ENCODE assay signal across 25 cellular contexts in the genomic region with DNA sequence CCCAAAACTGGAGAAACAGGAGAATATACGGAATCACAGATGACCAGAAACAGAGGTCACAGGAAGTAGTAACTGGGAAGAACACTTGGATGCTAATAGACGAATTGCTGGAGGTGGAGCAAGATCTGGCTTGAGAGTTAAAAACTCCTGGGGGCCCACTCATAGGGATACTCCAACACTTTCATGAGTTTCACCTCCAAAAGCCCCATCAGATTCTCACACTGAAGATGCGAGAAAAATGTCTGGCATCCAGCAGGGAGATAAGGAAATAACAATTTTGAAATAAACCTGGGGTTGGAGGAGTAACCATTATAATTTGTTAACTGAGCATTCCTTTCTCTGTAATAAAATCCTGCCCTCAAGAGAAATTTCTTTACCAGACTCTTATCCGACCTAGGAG.
"Had no signal": no experiment of that assay in that cellular context is flagged by ENCODE, and none has a peak within 500 bp of the region (broad histone marks: within the 10 kb centered on the region; RNA-seq: fewer than 3 reads in every experiment).

No MANE protein-coding gene starts in this region.

- H3K36me3 ChIP-seq: colonic mucosa, esophagus squamous epithelium, WERI-Rb-1 had no signal

- H3K27me3 ChIP-seq: body of pancreas, colonic mucosa had no signal

- H3K36me3 Mint-ChIP-seq: activated naive CD4-positive, alpha-beta T cell treated with anti-CD3 and anti-CD28 coated beads, Interleukin-2, amount 50 U/mL, for 24 hours had no signal

- H3K9me3 ChIP-seq: body of pancreas, colonic mucosa had no signal

- H3K4me3 ChIP-seq: body of pancreas, colonic mucosa, esophagus squamous epithelium had no signal

- H3K9me3 Mint-ChIP-seq: activated CD8-positive, alpha-beta T cell treated with anti-CD3 and anti-CD28 coated beads for 36 hours; activated naive CD4-positive, alpha-beta T cell treated with anti-CD3 and anti-CD28 coated beads for 36 hours; activated naive CD4-positive, alpha-beta T cell treated with anti-CD3 and anti-CD28 coated beads, Interleukin-2, amount 50 U/mL, for 24 hours; activated T-cell treated with anti-CD3 and anti-CD28 coated beads, Interleukin-2, amount 50 U/mL, for 4 hours; activated T-helper 17 cell treated with anti-CD3 and anti-CD28 coated beads, Interleukin-2, amount 50 U/mL, for 72 hours; T-helper 2 cell treated with Interferon-gamma antibody and Interleukin-4, amounts not matched to agents 5 μg/mL and 100 μg/mL, for 36 hours had no signal

- H3K4me3 Mint-ChIP-seq: activated B cell treated with CpG ODN at 0.5 μM for 24 hours; activated CD8-positive, alpha-beta T cell treated with anti-CD3 and anti-CD28 coated beads for 36 hours; activated naive CD4-positive, alpha-beta T cell treated with anti-CD3 and anti-CD28 coated beads for 36 hours; activated naive CD4-positive, alpha-beta T cell treated with anti-CD3 and anti-CD28 coated beads, Interleukin-2, amount 50 U/mL, for 24 hours; activated T-cell treated with anti-CD3 and anti-CD28 coated beads, Interleukin-2, amount 50 U/mL, for 4 hours; activated T-helper 17 cell treated with anti-CD3 and anti-CD28 coated beads, Interleukin-2, amount 50 U/mL, for 72 hours; T-helper 17 cell; T-helper 2 cell treated with Interferon-gamma antibody and Interleukin-4, amounts not matched to agents 5 μg/mL and 100 μg/mL, for 36 hours had no signal

- DNase-seq: activated B cell treated with CpG ODN at 0.5 μM for 24 hours; activated CD4-positive, alpha-beta T cell treated with anti-CD3 and anti-CD28 coated beads for 48 hours; activated CD4-positive, alpha-beta T cell treated with anti-CD3 and anti-CD28 coated beads, Interleukin-2, amount 50 U/mL, for 1 hour; activated CD4-positive, alpha-beta T cell treated with anti-CD3 and anti-CD28 coated beads, Interleukin-2, amount 50 U/mL, for 48 hours; activated CD8-positive, alpha-beta memory T cell treated with anti-CD3 and anti-CD28 coated beads for 24 hours; activated CD8-positive, alpha-beta T cell treated with anti-CD3 and anti-CD28 coated beads for 36 hours; activated effector memory CD4-positive, alpha-beta T cell treated with Interleukin-2 at 50 U/mL for 16 hours; activated naive CD4-positive, alpha-beta T cell treated with anti-CD3 and anti-CD28 coated beads for 36 hours; activated T-cell treated with anti-CD3 and anti-CD28 coated beads, Interleukin-2, amount 50 U/mL, for 4 hours; amygdala; aorta; body of pancreas; caudate nucleus; colonic mucosa; effector CD8-positive, alpha-beta T cell; esophagus squamous epithelium; T-helper 1 cell; T-helper 17 cell; T1000; WERI-Rb-1 had no signal

- H3K27ac ChIP-seq: body of pancreas, colonic mucosa, epithelial cell of prostate, esophagus squamous epithelium, WERI-Rb-1 had no signal

- H3K27ac Mint-ChIP-seq: activated B cell treated with CpG ODN at 0.5 μM for 24 hours; activated CD8-positive, alpha-beta T cell treated with anti-CD3 and anti-CD28 coated beads for 36 hours; activated naive CD4-positive, alpha-beta T cell treated with anti-CD3 and anti-CD28 coated beads for 36 hours; activated naive CD4-positive, alpha-beta T cell treated with anti-CD3 and anti-CD28 coated beads, Interleukin-2, amount 50 U/mL, for 24 hours; activated T-helper 17 cell treated with anti-CD3 and anti-CD28 coated beads, Interleukin-2, amount 50 U/mL, for 72 hours; T-helper 17 cell; T-helper 2 cell treated with Interferon-gamma antibody and Interleukin-4, amounts not matched to agents 5 μg/mL and 100 μg/mL, for 36 hours had no signal

- H3K4me1 ChIP-seq: body of pancreas, colonic mucosa, esophagus squamous epithelium had no signal

- ATAC-seq: activated CD4-positive, CD25-positive, alpha-beta regulatory T cell treated with anti-CD3 and anti-CD28 coated beads, Interleukin-2, amount 50 U/mL, for 24 hours; activated CD8-positive, alpha-beta T cell treated with anti-CD3 and anti-CD28 coated beads for 36 hours; activated T-cell treated with anti-CD3 and anti-CD28 coated beads, Interleukin-2, amount 50 U/mL, for 4 hours; activated T-helper 17 cell treated with anti-CD3 and anti-CD28 coated beads, Interleukin-2, amount 50 U/mL, for 72 hours; body of pancreas; T-helper 17 cell had no signal

- H3K4me1 Mint-ChIP-seq: activated B cell treated with CpG ODN at 0.5 μM for 24 hours; activated naive CD4-positive, alpha-beta T cell treated with anti-CD3 and anti-CD28 coated beads, Interleukin-2, amount 50 U/mL, for 24 hours; activated T-helper 17 cell treated with anti-CD3 and anti-CD28 coated beads, Interleukin-2, amount 50 U/mL, for 72 hours; T-helper 17 cell had no signal
